In genomic region chr9:129944501-129945116, GRCh38 we compare ENCODE assay signal across 11 cellular contexts.
DNase-seq lines count a peak whose midpoint lies in the region; ATAC-seq and TF ChIP-seq lines count a peak whose summit lies in the region.
"Had no signal": no experiment of that assay in that cellular context is flagged by ENCODE, and none has a peak within 500 bp of the region (broad histone marks: within the 10 kb centered on the region; RNA-seq: fewer than 3 reads in every experiment).

No MANE protein-coding gene starts in this region.

- H3K27ac ChIP-seq in uterus: peak overlapping the region; percentile 70 to 85
- H3K27ac ChIP-seq: KMS-11 had no signal

- no peaks in the 10 kb centered on the region for H3K36me3 ChIP-seq in uterus

- CTCF ChIA-PET in activated naive CD4-positive, alpha-beta T cell treated with anti-CD3 and anti-CD28 coated beads, Interleukin-2, amount 10 ng/mL, durations not matched to agents 7 days and 5 days (lab: Charles Lee): interaction anchor here (0.6 to 1.3 kb wide), 4 partner anchors 8 to 162 kb away, joined by 3 to 4 read pairs (median 3); no protein-coding TSS in a partner anchor

- H3K4me3 ChIP-seq in uterus: no peak overlapping the region

- H3K4me1 Mint-ChIP-seq in activated naive CD4-positive, alpha-beta T cell treated with anti-CD3 and anti-CD28 coated beads, Interleukin-2, amount 10 ng/mL, durations not matched to agents 7 days and 5 days: peaks cover 59% of the 10 kb centered on the region
- H3K4me1 Mint-ChIP-seq in naive thymus-derived CD8-positive, alpha-beta T cell: peaks cover 23 to 64% (median 57%) of the 10 kb centered on the region in 4 donors

- H3K4me1 ChIP-seq in uterus: no peaks in the 10 kb centered on the region

- peak; percentile 51 for ATAC-seq in Right ventricle myocardium superior (ENCODE audit: poor library complexity)
- ATAC-seq in Right ventricle myocardium inferior: no peak
- ATAC-seq in naive thymus-derived CD8-positive, alpha-beta T cell: peak; percentile 86 to 93
- no peak for ATAC-seq in HG02678 (IDR thresholded peaks at IDR 0.05; ENCODE audit: unreplicated experiment)

- H3K27me3 ChIP-seq in uterus: no peaks in the 10 kb centered on the region

- H3K9me3 ChIP-seq in uterus: no peaks in the 10 kb centered on the region

- no peak for TF ChIP-seq CTCF in uterus (IDR thresholded peaks at IDR 0.05)

- intact Hi-C loops in Right ventricle myocardium superior (cut with DNase I): no loop called here
- intact Hi-C loops in Right ventricle myocardium inferior (cut with DNase I): no loop called here
- intact Hi-C loops in uterus (cut with DNase I; ENCODE audit: low total_unique reads): no loop called here

- peaks cover 14% of the 10 kb centered on the region for H3K9me3 Mint-ChIP-seq in activated naive CD4-positive, alpha-beta T cell treated with anti-CD3 and anti-CD28 coated beads, Interleukin-2, amount 10 ng/mL, durations not matched to agents 7 days and 5 days
- H3K9me3 Mint-ChIP-seq in naive thymus-derived CD8-positive, alpha-beta T cell: peaks cover 0 to 7% (median 4%) of the 10 kb centered on the region in 9 donors

- H3K36me3 Mint-ChIP-seq in activated naive CD4-positive, alpha-beta T cell treated with anti-CD3 and anti-CD28 coated beads, Interleukin-2, amount 10 ng/mL, durations not matched to agents 7 days and 5 days: peaks cover 56% of the 10 kb centered on the region
- peaks cover 0 to 54% (median 24%) of the 10 kb centered on the region in 3 donors for H3K36me3 Mint-ChIP-seq in naive thymus-derived CD8-positive, alpha-beta T cell

- DNase-seq in Right ventricle myocardium superior (no peak), Right ventricle myocardium inferior (ENCODE audit: missing footprints) (no peak), uterus (no peak), DMS53 (lab: John Stamatoyannopoulos, UW) (no peak), putamen (ENCODE audit: low spot score) (no peak)
- DNase-seq in activated naive CD4-positive, alpha-beta T cell treated with anti-CD3 and anti-CD28 coated beads, Interleukin-2, amount 10 ng/mL, durations not matched to agents 7 days and 5 days: peak; percentile 74
- DNase-seq in naive thymus-derived CD8-positive, alpha-beta T cell: peak in 9 of 10 donors; percentile 24 to 77 (median 61)
- DNase-seq: mammary epithelial cell had no signal

- no peaks in the 10 kb centered on the region for H3K27me3 Mint-ChIP-seq in activated naive CD4-positive, alpha-beta T cell treated with anti-CD3 and anti-CD28 coated beads, Interleukin-2, amount 10 ng/mL, durations not matched to agents 7 days and 5 days
- no peaks in the 10 kb centered on the region for H3K27me3 Mint-ChIP-seq in naive thymus-derived CD8-positive, alpha-beta T cell
- H3K27me3 Mint-ChIP-seq: brain had no signal

- POLR2A ChIA-PET in naive thymus-derived CD8-positive, alpha-beta T cell (lab: Charles Lee): interaction anchor here (0.7 to 4.8 kb wide), 14 partner anchors 12 to 100 kb away, joined by 3 to 31 read pairs (median 4); partner anchors contain the start of gene FNBP1

- H3K27ac Mint-ChIP-seq in activated naive CD4-positive, alpha-beta T cell treated with anti-CD3 and anti-CD28 coated beads, Interleukin-2, amount 10 ng/mL, durations not matched to agents 7 days and 5 days: peak overlapping the region; percentile 75
- peak overlapping the region; percentile 75 to 94 (median 91) for H3K27ac Mint-ChIP-seq in naive thymus-derived CD8-positive, alpha-beta T cell
- H3K27ac Mint-ChIP-seq: brain had no signal

- no peak for TF ChIP-seq POLR2A in uterus (IDR thresholded peaks at IDR 0.05)

- H3K4me3 Mint-ChIP-seq in activated naive CD4-positive, alpha-beta T cell treated with anti-CD3 and anti-CD28 coated beads, Interleukin-2, amount 10 ng/mL, durations not matched to agents 7 days and 5 days: peak overlapping the region; percentile 7
- peak overlapping the region in 9 of 10 donors; percentile 26 to 75 (median 61) for H3K4me3 Mint-ChIP-seq in naive thymus-derived CD8-positive, alpha-beta T cell
- H3K4me3 Mint-ChIP-seq: brain had no signal

Comparison
In these comparisons a context has a peak if more than half of its experiments do, and no peak if none do; other contexts are left out.
1. ATAC-seq: peak in Right ventricle myocardium superior (single experiment) and naive thymus-derived CD8-positive, alpha-beta T cell (2 of 2); none in Right ventricle myocardium inferior (single experiment) and HG02678 (single experiment).
2. DNase-seq: peak in activated naive CD4-positive, alpha-beta T cell treated with anti-CD3 and anti-CD28 coated beads, Interleukin-2, amount 10 ng/mL, durations not matched to agents 7 days and 5 days (single experiment) and naive thymus-derived CD8-positive, alpha-beta T cell (9 of 10); none in Right ventricle myocardium superior (single experiment), Right ventricle myocardium inferior (single experiment), uterus (0 of 2), DMS53 (single experiment) and putamen (single experiment).